In genomic region chr1:89002176-89002575, GRCh38 we compare ENCODE assay signal across 9 cellular contexts. TPM values are rescaled to one million over a fixed set of nuclear protein-coding genes. Genes with fewer than 3 reads are reported as not detected.
DNase-seq lines count a peak whose midpoint lies in the region; ATAC-seq lines count a peak whose summit lies in the region.
"Not testable (repeated sequence)": the region's sequence is repeated elsewhere in the genome, so short reads cannot be mapped to it uniquely, and the experiment has no call there.
"Had no signal": no experiment of that assay in that cellular context is flagged by ENCODE, and none has a peak within 500 bp of the region (broad histone marks: within the 10 kb centered on the region; RNA-seq: fewer than 3 reads in every experiment).

No MANE protein-coding gene starts in this region.

- not testable (repeated sequence) for H3K27me3 Mint-ChIP-seq in CD4-positive, alpha-beta memory T cell; T-cell; activated CD4-positive, alpha-beta T cell treated with anti-CD3 and anti-CD28 coated beads, Interleukin-2, amount 10 ng/mL, durations not matched to agents 24 days and 14 days; activated T-helper 1 cell treated with anti-CD3 and anti-CD28 coated beads, Interleukin-12 subunit alpha, Interleukin-12 subunit beta, Interleukin-2, Interleukin-4 antibody, amounts not matched to agents 30 ng/mL and 10 ng/mL and 1 ng/mL, durations not matched to agents 14 hours and 24 hours and 36 hours (ENCODE audit: insufficient read depth); activated naive CD8-positive, alpha-beta T cell treated with anti-CD3 and anti-CD28 coated beads for 36 hours; effector memory CD8-positive, alpha-beta T cell; naive thymus-derived CD4-positive, alpha-beta T cell

- peaks cover 17% of the 10 kb centered on the region for H3K36me3 ChIP-seq in CD4-positive, alpha-beta memory T cell (ENCODE audit: insufficient read depth, low read length)
- H3K36me3 ChIP-seq in naive thymus-derived CD4-positive, alpha-beta T cell (ENCODE audit: control insufficient read depth in 2 of 3, insufficient read depth in 3 of 3, low read length in 3 of 3): peaks cover 0 to 19% (median 16%) of the 10 kb centered on the region in 3 experiments

- peak in 2 of 4 experiments; percentile 19 to 40 for ATAC-seq in T-cell (replicated peaks in 1 of 4)
- not testable (repeated sequence) for ATAC-seq in effector memory CD8-positive, alpha-beta T cell (replicated peaks); naive thymus-derived CD4-positive, alpha-beta T cell; stimulated activated effector memory CD8-positive, alpha-beta T cell treated with anti-CD3 and anti-CD28 coated beads, Interleukin-12 subunit alpha, Interleukin-12 subunit beta, amount 100 ng/mL, for 72 hours

- H3K4me1 Mint-ChIP-seq in CD4-positive, alpha-beta memory T cell: peaks cover 25 to 54% (median 37%) of the 10 kb centered on the region in 4 donors
- peaks cover 48 to 57% (median 52%) of the 10 kb centered on the region in 3 donors for H3K4me1 Mint-ChIP-seq in T-cell
- H3K4me1 Mint-ChIP-seq in activated CD4-positive, alpha-beta T cell treated with anti-CD3 and anti-CD28 coated beads, Interleukin-2, amount 10 ng/mL, durations not matched to agents 24 days and 14 days: peaks cover 33% of the 10 kb centered on the region
- peaks cover 39% of the 10 kb centered on the region for H3K4me1 Mint-ChIP-seq in activated T-helper 1 cell treated with anti-CD3 and anti-CD28 coated beads, Interleukin-12 subunit alpha, Interleukin-12 subunit beta, Interleukin-2, Interleukin-4 antibody, amounts not matched to agents 30 ng/mL and 10 ng/mL and 1 ng/mL, durations not matched to agents 14 hours and 24 hours and 36 hours (ENCODE audit: low read depth)
- peaks cover 39% of the 10 kb centered on the region for H3K4me1 Mint-ChIP-seq in activated naive CD8-positive, alpha-beta T cell treated with anti-CD3 and anti-CD28 coated beads for 36 hours
- H3K4me1 Mint-ChIP-seq in effector memory CD8-positive, alpha-beta T cell (ENCODE audit: low read depth in 2 of 2): peaks cover 14 to 23% of the 10 kb centered on the region in 2 donors
- H3K4me1 Mint-ChIP-seq in naive thymus-derived CD4-positive, alpha-beta T cell: peaks cover 26 to 69% (median 47%) of the 10 kb centered on the region in 7 donors
- H3K4me1 Mint-ChIP-seq in stimulated activated effector memory CD8-positive, alpha-beta T cell treated with anti-CD3 and anti-CD28 coated beads, Interleukin-12 subunit alpha, Interleukin-12 subunit beta, amount 100 ng/mL, for 72 hours: peaks cover 42% of the 10 kb centered on the region

- H3K27ac Mint-ChIP-seq in CD4-positive, alpha-beta memory T cell: peak overlapping the region in 6 of 7 donors; percentile 1 to 83 (median 14)
- H3K27ac Mint-ChIP-seq in T-cell: peak overlapping the region; percentile 40 to 85
- peak overlapping the region; percentile 69 for H3K27ac Mint-ChIP-seq in activated CD4-positive, alpha-beta T cell treated with anti-CD3 and anti-CD28 coated beads, Interleukin-2, amount 10 ng/mL, durations not matched to agents 24 days and 14 days
- peak overlapping the region; percentile 32 for H3K27ac Mint-ChIP-seq in activated T-helper 1 cell treated with anti-CD3 and anti-CD28 coated beads, Interleukin-12 subunit alpha, Interleukin-12 subunit beta, Interleukin-2, Interleukin-4 antibody, amounts not matched to agents 30 ng/mL and 10 ng/mL and 1 ng/mL, durations not matched to agents 14 hours and 24 hours and 36 hours
- peak overlapping the region; percentile 59 for H3K27ac Mint-ChIP-seq in activated naive CD8-positive, alpha-beta T cell treated with anti-CD3 and anti-CD28 coated beads for 36 hours
- H3K27ac Mint-ChIP-seq in effector memory CD8-positive, alpha-beta T cell: peak overlapping the region; percentile 26 to 33
- peak overlapping the region; percentile 0 to 45 (median 26) for H3K27ac Mint-ChIP-seq in naive thymus-derived CD4-positive, alpha-beta T cell
- peak overlapping the region; percentile 4 for H3K27ac Mint-ChIP-seq in stimulated activated effector memory CD8-positive, alpha-beta T cell treated with anti-CD3 and anti-CD28 coated beads, Interleukin-12 subunit alpha, Interleukin-12 subunit beta, amount 100 ng/mL, for 72 hours

- peaks cover 22% of the 10 kb centered on the region for H3K4me1 ChIP-seq in CD4-positive, alpha-beta memory T cell (ENCODE audit: insufficient read depth, low read length)
- peaks cover 12 to 19% of the 10 kb centered on the region in 2 donors for H3K4me1 ChIP-seq in naive thymus-derived CD4-positive, alpha-beta T cell (ENCODE audit: control insufficient read depth in 2 of 2, insufficient read depth in 2 of 2, low read length in 2 of 2)

- peaks cover 0 to 25% (median 15%) of the 10 kb centered on the region in 8 donors for H3K9me3 Mint-ChIP-seq in CD4-positive, alpha-beta memory T cell
- H3K9me3 Mint-ChIP-seq in T-cell: peaks cover 0 to 16% (median 0%) of the 10 kb centered on the region in 3 donors
- H3K9me3 Mint-ChIP-seq in activated CD4-positive, alpha-beta T cell treated with anti-CD3 and anti-CD28 coated beads, Interleukin-2, amount 10 ng/mL, durations not matched to agents 24 days and 14 days: peaks cover 20% of the 10 kb centered on the region
- H3K9me3 Mint-ChIP-seq in activated T-helper 1 cell treated with anti-CD3 and anti-CD28 coated beads, Interleukin-12 subunit alpha, Interleukin-12 subunit beta, Interleukin-2, Interleukin-4 antibody, amounts not matched to agents 30 ng/mL and 10 ng/mL and 1 ng/mL, durations not matched to agents 14 hours and 24 hours and 36 hours: peaks cover 14% of the 10 kb centered on the region
- H3K9me3 Mint-ChIP-seq in activated naive CD8-positive, alpha-beta T cell treated with anti-CD3 and anti-CD28 coated beads for 36 hours: peaks cover 17% of the 10 kb centered on the region
- H3K9me3 Mint-ChIP-seq in effector memory CD8-positive, alpha-beta T cell; stimulated activated effector memory CD8-positive, alpha-beta T cell treated with anti-CD3 and anti-CD28 coated beads, Interleukin-12 subunit alpha, Interleukin-12 subunit beta, amount 100 ng/mL, for 72 hours: not testable (repeated sequence)
- H3K9me3 Mint-ChIP-seq in naive thymus-derived CD4-positive, alpha-beta T cell: peaks cover 0 to 43% (median 1%) of the 10 kb centered on the region in 11 donors

- H3K4me3 Mint-ChIP-seq in CD4-positive, alpha-beta memory T cell: peak overlapping the region in 6 of 8 donors; percentile 1 to 58 (median 26)
- H3K4me3 Mint-ChIP-seq in T-cell: peak overlapping the region in 1 of 3 donors; percentile 27
- not testable (repeated sequence) for H3K4me3 Mint-ChIP-seq in activated CD4-positive, alpha-beta T cell treated with anti-CD3 and anti-CD28 coated beads, Interleukin-2, amount 10 ng/mL, durations not matched to agents 24 days and 14 days; activated T-helper 1 cell treated with anti-CD3 and anti-CD28 coated beads, Interleukin-12 subunit alpha, Interleukin-12 subunit beta, Interleukin-2, Interleukin-4 antibody, amounts not matched to agents 30 ng/mL and 10 ng/mL and 1 ng/mL, durations not matched to agents 14 hours and 24 hours and 36 hours; activated naive CD8-positive, alpha-beta T cell treated with anti-CD3 and anti-CD28 coated beads for 36 hours; stimulated activated effector memory CD8-positive, alpha-beta T cell treated with anti-CD3 and anti-CD28 coated beads, Interleukin-12 subunit alpha, Interleukin-12 subunit beta, amount 100 ng/mL, for 72 hours
- peak overlapping the region; percentile 2 to 7 for H3K4me3 Mint-ChIP-seq in effector memory CD8-positive, alpha-beta T cell
- peak overlapping the region in 9 of 10 donors; percentile 2 to 58 (median 43) for H3K4me3 Mint-ChIP-seq in naive thymus-derived CD4-positive, alpha-beta T cell

- DNase-seq in CD4-positive, alpha-beta memory T cell: peak in 4 of 5 donors; percentile 31 to 46 (median 39)
- DNase-seq in T-cell; activated CD4-positive, alpha-beta T cell treated with anti-CD3 and anti-CD28 coated beads, Interleukin-2, amount 10 ng/mL, durations not matched to agents 24 days and 14 days; activated T-helper 1 cell treated with anti-CD3 and anti-CD28 coated beads, Interleukin-12 subunit alpha, Interleukin-12 subunit beta, Interleukin-2, Interleukin-4 antibody, amounts not matched to agents 30 ng/mL and 10 ng/mL and 1 ng/mL, durations not matched to agents 14 hours and 24 hours and 36 hours (ENCODE audit: low spot score); activated naive CD8-positive, alpha-beta T cell treated with anti-CD3 and anti-CD28 coated beads for 36 hours; effector memory CD8-positive, alpha-beta T cell; stimulated activated effector memory CD8-positive, alpha-beta T cell treated with anti-CD3 and anti-CD28 coated beads, Interleukin-12 subunit alpha, Interleukin-12 subunit beta, amount 100 ng/mL, for 72 hours (ENCODE audit: low spot score in 2 of 2): not testable (repeated sequence)
- peak in 6 of 9 donors; percentile 45 to 74 (median 65) for DNase-seq in naive thymus-derived CD4-positive, alpha-beta T cell

- not testable (repeated sequence) for H3K4me3 ChIP-seq in CD4-positive, alpha-beta memory T cell (ENCODE audit: low read length in 2 of 2); naive thymus-derived CD4-positive, alpha-beta T cell (ENCODE audit: low read length)

- peaks cover 30 to 41% of the 10 kb centered on the region in 2 donors for H3K36me3 Mint-ChIP-seq in CD4-positive, alpha-beta memory T cell
- H3K36me3 Mint-ChIP-seq in T-cell: peaks cover 36% of the 10 kb centered on the region
- H3K36me3 Mint-ChIP-seq in activated CD4-positive, alpha-beta T cell treated with anti-CD3 and anti-CD28 coated beads, Interleukin-2, amount 10 ng/mL, durations not matched to agents 24 days and 14 days (ENCODE audit: low read depth): peaks cover 44% of the 10 kb centered on the region
- H3K36me3 Mint-ChIP-seq in activated T-helper 1 cell treated with anti-CD3 and anti-CD28 coated beads, Interleukin-12 subunit alpha, Interleukin-12 subunit beta, Interleukin-2, Interleukin-4 antibody, amounts not matched to agents 30 ng/mL and 10 ng/mL and 1 ng/mL, durations not matched to agents 14 hours and 24 hours and 36 hours (ENCODE audit: low read depth): peaks cover 40% of the 10 kb centered on the region
- H3K36me3 Mint-ChIP-seq in activated naive CD8-positive, alpha-beta T cell treated with anti-CD3 and anti-CD28 coated beads for 36 hours: peaks cover 38% of the 10 kb centered on the region
- peaks cover 31% of the 10 kb centered on the region for H3K36me3 Mint-ChIP-seq in effector memory CD8-positive, alpha-beta T cell (ENCODE audit: insufficient read depth)
- H3K36me3 Mint-ChIP-seq in naive thymus-derived CD4-positive, alpha-beta T cell: peaks cover 3 to 48% (median 29%) of the 10 kb centered on the region in 5 donors
- peaks cover 23% of the 10 kb centered on the region for H3K36me3 Mint-ChIP-seq in stimulated activated effector memory CD8-positive, alpha-beta T cell treated with anti-CD3 and anti-CD28 coated beads, Interleukin-12 subunit alpha, Interleukin-12 subunit beta, amount 100 ng/mL, for 72 hours

- not testable (repeated sequence) for H3K27me3 ChIP-seq in CD4-positive, alpha-beta memory T cell (ENCODE audit: insufficient read depth, low read length); naive thymus-derived CD4-positive, alpha-beta T cell (ENCODE audit: control insufficient read depth in 2 of 2, insufficient read depth in 2 of 2, low read length in 2 of 2)

- H3K9me3 ChIP-seq in CD4-positive, alpha-beta memory T cell (ENCODE audit: control insufficient read depth in 1 of 2, low read length in 2 of 2); naive thymus-derived CD4-positive, alpha-beta T cell (ENCODE audit: control insufficient read depth in 2 of 3, low read length in 3 of 3): not testable (repeated sequence)

- intact Hi-C loops in CD4-positive, alpha-beta memory T cell (cut with micrococcal nuclease); activated T-helper 1 cell treated with anti-CD3 and anti-CD28 coated beads, Interleukin-12 subunit alpha, Interleukin-12 subunit beta, Interleukin-2, Interleukin-4 antibody, amounts not matched to agents 30 ng/mL and 10 ng/mL and 1 ng/mL, durations not matched to agents 14 hours and 24 hours and 36 hours (cut with micrococcal nuclease): not testable (repeated sequence)
- intact Hi-C loops in activated CD4-positive, alpha-beta T cell treated with anti-CD3 and anti-CD28 coated beads, Interleukin-2, amount 10 ng/mL, durations not matched to agents 24 days and 14 days (cut with micrococcal nuclease): loop anchor here (2.0 kb wide), 1 partner anchor 39 kb away; no protein-coding TSS in a partner anchor
- intact Hi-C loops in naive thymus-derived CD4-positive, alpha-beta T cell (cut with micrococcal nuclease): loop anchor here in 1 of 2 donors (5.0 kb wide), 1 partner anchor 260 kb away; no protein-coding TSS in a partner anchor

- POLR2A ChIA-PET in CD4-positive, alpha-beta memory T cell (lab: Charles Lee; ENCODE audit: partially characterized antibody): interaction anchor here (0.7 to 2.0 kb wide), 11 partner anchors 11 to 361 kb away, joined by 3 to 7 read pairs (median 4); partner anchors contain the start of genes GBP1, GBP3, GBP5 and GBP6
- POLR2A ChIA-PET in T-cell (lab: Charles Lee): interaction anchor here in 1 of 2 donors (0.9 kb wide), 1 partner anchor 19 kb away, joined by 12 read pairs; no protein-coding TSS in a partner anchor
- POLR2A ChIA-PET in naive thymus-derived CD4-positive, alpha-beta T cell (lab: Charles Lee): interaction anchor here (0.6 to 3.2 kb wide), 8 partner anchors 18 to 355 kb away, joined by 3 to 11 read pairs (median 4); partner anchors contain the start of gene GBP2

- not testable (repeated sequence) for H3K27ac ChIP-seq in CD4-positive, alpha-beta memory T cell (ENCODE audit: low read depth, low read length); naive thymus-derived CD4-positive, alpha-beta T cell (ENCODE audit: low read depth, low read length)

- CTCF ChIA-PET in CD4-positive, alpha-beta memory T cell (lab: Charles Lee; ENCODE audit: partially characterized antibody): interaction anchor here (0.7 to 7.8 kb wide), 8 partner anchors 18 to 452 kb away, joined by 3 to 147 read pairs (median 31); partner anchors contain the start of genes GBP5 and GBP6
- CTCF ChIA-PET in T-cell (lab: Charles Lee): interaction anchor here (0.6 to 1.5 kb wide), 7 partner anchors 18 to 451 kb away, joined by 3 to 5 read pairs (median 4); partner anchors contain the start of gene GBP5 (in 1 of the 2)
- CTCF ChIA-PET in naive thymus-derived CD4-positive, alpha-beta T cell (lab: Charles Lee): interaction anchor here (0.9 to 1.0 kb wide), 2 partner anchors 13 to 356 kb away, joined by 3 to 5 read pairs; no protein-coding TSS in a partner anchor

RNA-seq across cellular contexts. Expression of gene KYAT3, which starts 9.7 kb away (rescaled TPM):
- 10 to 100 TPM; 30.6 to 30.7 TPM for total RNA-seq in CD4-positive, alpha-beta memory T cell
- 10 to 100 TPM; 23.1 to 30.8 TPM for polyA plus RNA-seq in CD4-positive, alpha-beta memory T cell
- 10 to 100 TPM; 21.9 to 25.4 (median 23.2) TPM for total RNA-seq in T-cell
- total RNA-seq in activated CD4-positive, alpha-beta T cell treated with anti-CD3 and anti-CD28 coated beads, Interleukin-2, amount 10 ng/mL, durations not matched to agents 24 days and 14 days: 32.0 and 32.9 TPM in 2 replicates
- total RNA-seq in activated T-helper 1 cell treated with anti-CD3 and anti-CD28 coated beads, Interleukin-12 subunit alpha, Interleukin-12 subunit beta, Interleukin-2, Interleukin-4 antibody, amounts not matched to agents 30 ng/mL and 10 ng/mL and 1 ng/mL, durations not matched to agents 14 hours and 24 hours and 36 hours: 28.5 and 32.5 TPM in 2 replicates
- 10 to 100 TPM; 51.7 to 53.3 TPM for total RNA-seq in activated naive CD8-positive, alpha-beta T cell treated with anti-CD3 and anti-CD28 coated beads for 36 hours
- total RNA-seq in naive thymus-derived CD4-positive, alpha-beta T cell: 10 to 100 TPM; 16.3 to 28.9 (median 27.6) TPM
- 10 to 100 TPM; 23.3 to 27.4 TPM for polyA plus RNA-seq in naive thymus-derived CD4-positive, alpha-beta T cell

RNA-seq across cellular contexts. Expression of gene RBMXL1, which starts 9.7 kb away (rescaled TPM):
- total RNA-seq in CD4-positive, alpha-beta memory T cell: 10 to 100 TPM; 24.7 to 25.1 TPM
- 10 to 100 TPM in 1 of 2 donors, 1 to 10 TPM in 1; 5.3 to 12.0 TPM for polyA plus RNA-seq in CD4-positive, alpha-beta memory T cell
- total RNA-seq in T-cell: 10 to 100 TPM; 17.7 to 23.0 (median 21.0) TPM
- 34.5 and 37.0 TPM in 2 replicates for total RNA-seq in activated CD4-positive, alpha-beta T cell treated with anti-CD3 and anti-CD28 coated beads, Interleukin-2, amount 10 ng/mL, durations not matched to agents 24 days and 14 days
- 35.8 and 38.9 TPM in 2 replicates for total RNA-seq in activated T-helper 1 cell treated with anti-CD3 and anti-CD28 coated beads, Interleukin-12 subunit alpha, Interleukin-12 subunit beta, Interleukin-2, Interleukin-4 antibody, amounts not matched to agents 30 ng/mL and 10 ng/mL and 1 ng/mL, durations not matched to agents 14 hours and 24 hours and 36 hours
- total RNA-seq in activated naive CD8-positive, alpha-beta T cell treated with anti-CD3 and anti-CD28 coated beads for 36 hours: 10 to 100 TPM; 25.7 to 25.8 TPM
- total RNA-seq in naive thymus-derived CD4-positive, alpha-beta T cell: 10 to 100 TPM; 16.3 to 26.7 (median 21.6) TPM
- polyA plus RNA-seq in naive thymus-derived CD4-positive, alpha-beta T cell: 10 to 100 TPM; 12.5 to 13.5 TPM

RNA-seq across cellular contexts. Expression of gene GBP3, which starts 20.5 kb away (rescaled TPM):
- 10 to 100 TPM; 51.8 to 54.1 TPM for total RNA-seq in CD4-positive, alpha-beta memory T cell
- polyA plus RNA-seq in CD4-positive, alpha-beta memory T cell: 10 to 100 TPM in 1 of 2 donors, 1 to 10 TPM in 1; 6.4 to 10.2 TPM
- 10 to 100 TPM; 26.7 to 52.0 (median 39.2) TPM for total RNA-seq in T-cell
- total RNA-seq in activated CD4-positive, alpha-beta T cell treated with anti-CD3 and anti-CD28 coated beads, Interleukin-2, amount 10 ng/mL, durations not matched to agents 24 days and 14 days: 7.1 and 8.1 TPM in 2 replicates
- 12.0 and 14.5 TPM in 2 replicates for total RNA-seq in activated T-helper 1 cell treated with anti-CD3 and anti-CD28 coated beads, Interleukin-12 subunit alpha, Interleukin-12 subunit beta, Interleukin-2, Interleukin-4 antibody, amounts not matched to agents 30 ng/mL and 10 ng/mL and 1 ng/mL, durations not matched to agents 14 hours and 24 hours and 36 hours
- total RNA-seq in activated naive CD8-positive, alpha-beta T cell treated with anti-CD3 and anti-CD28 coated beads for 36 hours: 10 to 100 TPM in 1 of 2 experiments, 1 to 10 TPM in 1; 9.7 to 10.2 TPM
- 10 to 100 TPM; 15.9 to 39.9 (median 31.9) TPM for total RNA-seq in naive thymus-derived CD4-positive, alpha-beta T cell
- polyA plus RNA-seq in naive thymus-derived CD4-positive, alpha-beta T cell: 10 to 100 TPM; 11.1 to 11.9 TPM
- total RNA-seq: H1 had no signal
- polyA plus RNA-seq: H1 had no signal

Comparison
In these comparisons a context has a peak if more than half of its experiments do, and no peak if none do; other contexts are left out.
1. H3K27ac Mint-ChIP-seq: peak in every context shown above with its lines; median percentile 69 in activated CD4-positive, alpha-beta T cell treated with anti-CD3 and anti-CD28 coated beads, Interleukin-2, amount 10 ng/mL, durations not matched to agents 24 days and 14 days; 62 in T-cell; 59 in activated naive CD8-positive, alpha-beta T cell treated with anti-CD3 and anti-CD28 coated beads for 36 hours; 32 in activated T-helper 1 cell treated with anti-CD3 and anti-CD28 coated beads, Interleukin-12 subunit alpha, Interleukin-12 subunit beta, Interleukin-2, Interleukin-4 antibody, amounts not matched to agents 30 ng/mL and 10 ng/mL and 1 ng/mL, durations not matched to agents 14 hours and 24 hours and 36 hours; 30 in effector memory CD8-positive, alpha-beta T cell; 26 in naive thymus-derived CD4-positive, alpha-beta T cell; 14 in CD4-positive, alpha-beta memory T cell; 4 in stimulated activated effector memory CD8-positive, alpha-beta T cell treated with anti-CD3 and anti-CD28 coated beads, Interleukin-12 subunit alpha, Interleukin-12 subunit beta, amount 100 ng/mL, for 72 hours.